ENCODE assay signal across 1 cellular context in the genomic region with DNA sequence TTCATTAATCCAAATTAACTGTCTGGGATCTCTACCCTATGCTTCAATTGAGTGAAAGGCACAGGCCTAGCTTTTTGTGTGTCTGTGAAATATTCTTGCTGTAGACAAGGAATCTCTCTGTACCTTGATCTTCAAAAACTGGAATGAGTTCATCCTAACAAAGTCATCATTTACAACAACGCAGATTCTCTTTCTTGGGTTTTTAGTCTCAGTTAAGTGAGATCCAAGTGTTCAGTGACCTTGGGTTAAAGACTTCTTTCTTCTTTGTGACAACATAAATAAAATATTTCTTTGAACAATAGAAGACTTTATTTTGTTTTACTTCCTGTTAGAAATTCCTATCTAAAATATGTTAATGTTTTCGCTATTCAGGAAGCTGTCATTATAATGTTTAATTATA.
TF ChIP-seq lines count a peak whose summit lies in the region.

No MANE protein-coding gene starts in this region.

TF ChIP-seq in HepG2, 621 proteins besides CTCF, POLR2A, EP300 and RAD21 (continued from another document):
- TF ChIP-seq, protein P1, sequence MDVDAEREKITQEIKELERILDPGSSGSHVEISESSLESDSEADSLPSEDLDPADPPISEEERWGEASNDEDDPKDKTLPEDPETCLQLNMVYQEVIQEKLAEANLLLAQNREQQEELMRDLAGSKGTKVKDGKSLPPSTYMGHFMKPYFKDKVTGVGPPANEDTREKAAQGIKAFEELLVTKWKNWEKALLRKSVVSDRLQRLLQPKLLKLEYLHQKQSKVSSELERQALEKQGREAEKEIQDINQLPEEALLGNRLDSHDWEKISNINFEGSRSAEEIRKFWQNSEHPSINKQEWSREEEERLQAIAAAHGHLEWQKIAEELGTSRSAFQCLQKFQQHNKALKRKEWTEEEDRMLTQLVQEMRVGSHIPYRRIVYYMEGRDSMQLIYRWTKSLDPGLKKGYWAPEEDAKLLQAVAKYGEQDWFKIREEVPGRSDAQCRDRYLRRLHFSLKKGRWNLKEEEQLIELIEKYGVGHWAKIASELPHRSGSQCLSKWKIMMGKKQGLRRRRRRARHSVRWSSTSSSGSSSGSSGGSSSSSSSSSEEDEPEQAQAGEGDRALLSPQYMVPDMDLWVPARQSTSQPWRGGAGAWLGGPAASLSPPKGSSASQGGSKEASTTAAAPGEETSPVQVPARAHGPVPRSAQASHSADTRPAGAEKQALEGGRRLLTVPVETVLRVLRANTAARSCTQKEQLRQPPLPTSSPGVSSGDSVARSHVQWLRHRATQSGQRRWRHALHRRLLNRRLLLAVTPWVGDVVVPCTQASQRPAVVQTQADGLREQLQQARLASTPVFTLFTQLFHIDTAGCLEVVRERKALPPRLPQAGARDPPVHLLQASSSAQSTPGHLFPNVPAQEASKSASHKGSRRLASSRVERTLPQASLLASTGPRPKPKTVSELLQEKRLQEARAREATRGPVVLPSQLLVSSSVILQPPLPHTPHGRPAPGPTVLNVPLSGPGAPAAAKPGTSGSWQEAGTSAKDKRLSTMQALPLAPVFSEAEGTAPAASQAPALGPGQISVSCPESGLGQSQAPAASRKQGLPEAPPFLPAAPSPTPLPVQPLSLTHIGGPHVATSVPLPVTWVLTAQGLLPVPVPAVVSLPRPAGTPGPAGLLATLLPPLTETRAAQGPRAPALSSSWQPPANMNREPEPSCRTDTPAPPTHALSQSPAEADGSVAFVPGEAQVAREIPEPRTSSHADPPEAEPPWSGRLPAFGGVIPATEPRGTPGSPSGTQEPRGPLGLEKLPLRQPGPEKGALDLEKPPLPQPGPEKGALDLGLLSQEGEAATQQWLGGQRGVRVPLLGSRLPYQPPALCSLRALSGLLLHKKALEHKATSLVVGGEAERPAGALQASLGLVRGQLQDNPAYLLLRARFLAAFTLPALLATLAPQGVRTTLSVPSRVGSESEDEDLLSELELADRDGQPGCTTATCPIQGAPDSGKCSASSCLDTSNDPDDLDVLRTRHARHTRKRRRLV (CRISPR knock-in tag; IDR thresholded peaks at IDR 0.05), result no peak
- TF ChIP-seq, protein P2, sequence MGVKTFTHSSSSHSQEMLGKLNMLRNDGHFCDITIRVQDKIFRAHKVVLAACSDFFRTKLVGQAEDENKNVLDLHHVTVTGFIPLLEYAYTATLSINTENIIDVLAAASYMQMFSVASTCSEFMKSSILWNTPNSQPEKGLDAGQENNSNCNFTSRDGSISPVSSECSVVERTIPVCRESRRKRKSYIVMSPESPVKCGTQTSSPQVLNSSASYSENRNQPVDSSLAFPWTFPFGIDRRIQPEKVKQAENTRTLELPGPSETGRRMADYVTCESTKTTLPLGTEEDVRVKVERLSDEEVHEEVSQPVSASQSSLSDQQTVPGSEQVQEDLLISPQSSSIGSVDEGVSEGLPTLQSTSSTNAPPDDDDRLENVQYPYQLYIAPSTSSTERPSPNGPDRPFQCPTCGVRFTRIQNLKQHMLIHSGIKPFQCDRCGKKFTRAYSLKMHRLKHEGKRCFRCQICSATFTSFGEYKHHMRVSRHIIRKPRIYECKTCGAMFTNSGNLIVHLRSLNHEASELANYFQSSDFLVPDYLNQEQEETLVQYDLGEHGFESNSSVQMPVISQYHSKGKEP (CRISPR knock-in tag; IDR thresholded peaks at IDR 0.05), result no peak
- TF ChIP-seq NBN (conservative IDR thresholded peaks at IDR 0.05) (no peak), KAT2B (IDR thresholded peaks at IDR 0.05; ENCODE audit: borderline replicate concordance, low read depth, low read length) (no peak), SMAD9 (CRISPR knock-in tag; IDR thresholded peaks at IDR 0.05) (no peak)
- TF ChIP-seq, protein P3, sequence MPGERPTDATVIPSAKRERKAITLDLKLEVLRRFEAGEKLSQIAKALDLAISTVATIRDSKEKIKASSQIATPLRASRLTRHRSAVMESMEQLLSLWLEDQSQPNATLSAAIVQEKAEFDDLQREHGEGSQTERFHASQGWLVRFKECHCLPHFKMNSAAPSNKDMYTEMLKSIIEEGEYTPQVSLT (CRISPR knock-in tag; IDR thresholded peaks at IDR 0.05; ENCODE audit: borderline replicate concordance, low read depth), result no peak
